1 cellular context compared by ENCODE assay signal in the genomic region with DNA sequence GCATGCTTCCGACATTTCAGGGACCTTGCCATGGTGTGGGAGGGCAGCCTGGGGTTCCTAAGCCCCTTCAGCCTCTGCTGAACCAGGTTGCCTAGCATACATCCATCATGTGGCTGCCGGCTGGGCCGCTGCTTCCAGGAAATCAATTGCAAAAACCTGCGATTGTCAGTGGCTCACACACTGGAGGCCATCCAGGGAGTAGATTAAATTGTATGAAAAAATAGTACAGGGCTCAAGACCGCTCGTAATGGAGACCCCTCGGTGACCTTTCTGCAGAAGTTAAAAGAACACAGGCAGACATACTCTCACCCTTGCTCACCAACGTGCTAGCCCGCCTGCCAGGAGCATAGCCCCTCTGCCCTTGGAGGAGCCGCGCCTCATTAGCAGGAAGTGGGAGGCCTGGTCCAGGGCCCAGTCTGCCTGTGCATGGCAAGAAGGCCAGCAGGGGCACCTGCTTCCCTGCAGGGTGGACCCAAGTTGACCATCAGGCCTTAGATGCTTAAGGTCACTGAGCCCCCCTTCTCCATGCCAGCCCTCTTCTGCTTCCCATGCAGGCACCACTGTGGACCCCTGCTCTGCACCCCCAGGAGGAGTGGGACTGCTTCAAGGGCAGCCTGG.
TF ChIP-seq lines count a peak whose summit lies in the region.

No MANE protein-coding gene starts in this region.

TF ChIP-seq in IMR-90, 13 proteins besides CTCF, POLR2A, EP300 and RAD21 (continued from another document):
- TF ChIP-seq, protein P1, sequence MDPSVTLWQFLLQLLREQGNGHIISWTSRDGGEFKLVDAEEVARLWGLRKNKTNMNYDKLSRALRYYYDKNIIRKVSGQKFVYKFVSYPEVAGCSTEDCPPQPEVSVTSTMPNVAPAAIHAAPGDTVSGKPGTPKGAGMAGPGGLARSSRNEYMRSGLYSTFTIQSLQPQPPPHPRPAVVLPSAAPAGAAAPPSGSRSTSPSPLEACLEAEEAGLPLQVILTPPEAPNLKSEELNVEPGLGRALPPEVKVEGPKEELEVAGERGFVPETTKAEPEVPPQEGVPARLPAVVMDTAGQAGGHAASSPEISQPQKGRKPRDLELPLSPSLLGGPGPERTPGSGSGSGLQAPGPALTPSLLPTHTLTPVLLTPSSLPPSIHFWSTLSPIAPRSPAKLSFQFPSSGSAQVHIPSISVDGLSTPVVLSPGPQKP (IDR thresholded peaks at IDR 0.05; ENCODE audit: borderline replicate concordance, low read depth, low read length): no peak
- TF ChIP-seq NFE2L2 (IDR thresholded peaks at IDR 0.05; ENCODE audit: low read depth, low read length): no peak
- no peak for TF ChIP-seq BHLHE40 (IDR thresholded peaks at IDR 0.05; ENCODE audit: low read depth, low read length)
- TF ChIP-seq FOS (IDR thresholded peaks at IDR 0.05; ENCODE audit: low read depth, low read length): no peak
- no peak for TF ChIP-seq MAZ (IDR thresholded peaks at IDR 0.05; ENCODE audit: borderline replicate concordance, low read depth, low read length)
- no peak for TF ChIP-seq CEBPB (IDR thresholded peaks at IDR 0.05; ENCODE audit: low read depth, low read length)
- no peak for TF ChIP-seq RFX5 (IDR thresholded peaks at IDR 0.05; ENCODE audit: low read depth, low read length)
- no peak for TF ChIP-seq SMC3 (IDR thresholded peaks at IDR 0.05; ENCODE audit: low read depth, low read length)
- no peak for TF ChIP-seq RCOR1 (IDR thresholded peaks at IDR 0.05; ENCODE audit: insufficient replicate concordance, low read length)
- no peak for TF ChIP-seq CHD1 (IDR thresholded peaks at IDR 0.05; ENCODE audit: low read depth, low read length)
- no peak for TF ChIP-seq MAFK (IDR thresholded peaks at IDR 0.05; ENCODE audit: low read depth, low read length)
